In genomic region chr17:59684967-59685366, GRCh38 we compare ENCODE assay signal across 28 cellular contexts. TPM values are rescaled to one million over a fixed set of nuclear protein-coding genes. Genes with fewer than 3 reads are reported as not detected.
DNase-seq lines count a peak whose midpoint lies in the region; ATAC-seq, FAIRE-seq and TF ChIP-seq lines count a peak whose summit lies in the region.
"Had no signal": no experiment of that assay in that cellular context is flagged by ENCODE, and none has a peak within 500 bp of the region (broad histone marks: within the 10 kb centered on the region; RNA-seq: fewer than 3 reads in every experiment).

No MANE protein-coding gene starts in this region.

- TF ChIP-seq CTCF in A549 (IDR thresholded peaks at IDR 0.05) (no peak), K562 (IDR thresholded peaks at IDR 0.05 in 2 of 3, conservative IDR thresholded peaks at IDR 0.05 in 1 of 3; ENCODE audit: insufficient read depth in 2 of 3, low read depth in 1 of 3, low read length in 3 of 3) (no peak), progenitor cell of endocrine pancreas (IDR thresholded peaks at IDR 0.05; ENCODE audit: unreplicated experiment) (no peak)

- no peak for FAIRE-seq in A549 (lab: Jason Lieb, UNC)
- peak; percentile 89 for FAIRE-seq in K562 (lab: Jason Lieb, UNC)
- FAIRE-seq: GM12892 had no signal

- POLR2A ChIA-PET in activated CD4-positive, alpha-beta memory T cell treated with anti-CD3 and anti-CD28 coated beads for 36 hours (lab: Charles Lee) = no interaction called here
- POLR2A ChIA-PET in activated CD4-positive, alpha-beta memory T cell treated with anti-CD3 and anti-CD28 coated beads, Interleukin-2, amount 10 ng/mL, durations not matched to agents 7 days and 5 days (lab: Charles Lee) = interaction anchor here (1.1 kb wide), 1 partner anchor 10 kb away, joined by 3 read pairs; no protein-coding TSS in a partner anchor
- POLR2A ChIA-PET in A549 (lab: Yijun Ruan, JAX) = interaction anchor here (2.9 kb wide), 1 partner anchor 22 kb away, joined by 11 read pairs; the partner anchor contains the start of genes PTRH2 and VMP1
- POLR2A ChIA-PET in K562 (lab: Yijun Ruan, JAX) = interaction anchor here (0.6 to 4.6 kb wide), 10 partner anchors 9 to 1982 kb away, joined by 3 to 19 read pairs (median 5); partner anchors contain the start of genes CLTC, PTRH2 and VMP1

- no peaks in the 10 kb centered on the region for H3K27me3 Mint-ChIP-seq in activated CD4-positive, alpha-beta memory T cell treated with anti-CD3 and anti-CD28 coated beads for 36 hours
- H3K27me3 Mint-ChIP-seq in activated CD4-positive, alpha-beta memory T cell treated with anti-CD3 and anti-CD28 coated beads, Interleukin-2, amount 10 ng/mL, durations not matched to agents 7 days and 5 days = no peaks in the 10 kb centered on the region
- H3K27me3 Mint-ChIP-seq in T-helper 17 cell (no peaks in the 10 kb centered on the region), progenitor cell of endocrine pancreas (no peaks in the 10 kb centered on the region)
- H3K27me3 Mint-ChIP-seq: CD8-positive, alpha-beta memory T cell had no signal

- no peak for TF ChIP-seq EP300 in A549 (IDR thresholded peaks at IDR 0.05)
- peak; percentile 96 for TF ChIP-seq EP300 in K562 (IDR thresholded peaks at IDR 0.05; ENCODE audit: low read length)

- TF ChIP-seq RAD21 in A549 (conservative IDR thresholded peaks at IDR 0.05 in 1 of 2, IDR thresholded peaks at IDR 0.05 in 1 of 2) (no peak), K562 (CRISPR knock-in tag; conservative IDR thresholded peaks at IDR 0.05 in 1 of 2, IDR thresholded peaks at IDR 0.05 in 1 of 2) (no peak)

- H3K4me3 Mint-ChIP-seq in activated CD4-positive, alpha-beta memory T cell treated with anti-CD3 and anti-CD28 coated beads for 36 hours = no peak overlapping the region
- H3K4me3 Mint-ChIP-seq in activated CD4-positive, alpha-beta memory T cell treated with anti-CD3 and anti-CD28 coated beads, Interleukin-2, amount 10 ng/mL, durations not matched to agents 7 days and 5 days = no peak overlapping the region
- H3K4me3 Mint-ChIP-seq in T-helper 17 cell (no peak overlapping the region), progenitor cell of endocrine pancreas (ENCODE audit: low read depth) (no peak overlapping the region)
- H3K4me3 Mint-ChIP-seq: CD14-positive monocyte; CD8-positive, alpha-beta memory T cell had no signal

- CTCF ChIA-PET in activated CD4-positive, alpha-beta memory T cell treated with anti-CD3 and anti-CD28 coated beads for 36 hours (lab: Charles Lee) = no interaction called here
- CTCF ChIA-PET in activated CD4-positive, alpha-beta memory T cell treated with anti-CD3 and anti-CD28 coated beads, Interleukin-2, amount 10 ng/mL, durations not matched to agents 7 days and 5 days (lab: Charles Lee) = no interaction called here
- CTCF ChIA-PET in A549 (lab: Yijun Ruan, JAX) (interaction anchor here (1.3 to 1.5 kb wide), 3 partner anchors 14 to 28 kb away, joined by 3 to 5 read pairs (median 4); no protein-coding TSS in a partner anchor), K562 (lab: Yijun Ruan, JAX; ENCODE audit: low intra/inter-chr PET ratio) (no interaction called here)

- no TSS peak for BruUV-seq in K562 (replicated peaks; lab: Mats Ljungman, UMichigan)

- intact Hi-C loops in activated CD4-positive, alpha-beta memory T cell treated with anti-CD3 and anti-CD28 coated beads for 36 hours (cut with micrococcal nuclease) = no loop called here
- intact Hi-C loops in K562 (cut with micrococcal nuclease) = loop anchor here (2.0 kb wide), 1 partner anchor 22 kb away; the partner anchor contains the start of genes PTRH2 and VMP1

- H3K4me3 ChIP-seq in A549 (no peak overlapping the region), K562 (no peak overlapping the region)
- H3K4me3 ChIP-seq: PC-9, SJCRH30 had no signal

- peaks cover 54% of the 10 kb centered on the region for H3K36me3 Mint-ChIP-seq in activated CD4-positive, alpha-beta memory T cell treated with anti-CD3 and anti-CD28 coated beads for 36 hours
- H3K36me3 Mint-ChIP-seq in activated CD4-positive, alpha-beta memory T cell treated with anti-CD3 and anti-CD28 coated beads, Interleukin-2, amount 10 ng/mL, durations not matched to agents 7 days and 5 days (ENCODE audit: low read depth) = peaks cover 77% of the 10 kb centered on the region
- no peaks in the 10 kb centered on the region for H3K36me3 Mint-ChIP-seq in T-helper 17 cell (ENCODE audit: low read depth)
- H3K36me3 Mint-ChIP-seq in progenitor cell of endocrine pancreas (ENCODE audit: insufficient read depth) = peaks cover 24% of the 10 kb centered on the region

- H2AFZ ChIP-seq in K562 (ENCODE audit: low read depth, low read length) = no peak overlapping the region
- H2AFZ ChIP-seq: PC-9 had no signal

- no peak for DNase-seq in activated CD4-positive, alpha-beta memory T cell treated with anti-CD3 and anti-CD28 coated beads for 36 hours
- no peak for DNase-seq in activated CD4-positive, alpha-beta memory T cell treated with anti-CD3 and anti-CD28 coated beads, Interleukin-2, amount 10 ng/mL, durations not matched to agents 7 days and 5 days
- DNase-seq in A549 (ENCODE audit: low read depth in 1 of 2, low spot score in 1 of 2) (no peak), T-helper 17 cell (no peak), K562 (ENCODE audit: extremely low read depth in 1 of 4, low spot score in 3 of 4) (peak; percentile 45 to 89 (median 64)), progenitor cell of endocrine pancreas (ENCODE audit: low spot score, unreplicated experiment) (no peak)
- DNase-seq: ACHN; BE2C; Calu3; CD8-positive, alpha-beta memory T cell; DMS153; DND-41; KBM-7; NCI-H1105 treated with DMSO at 0.1 percent for 48 hours; NCI-H146; NCI-H1930; NCI-H2107; NCI-H446; NCI-H524 treated with DMSO at 0.1 percent for 48 hours; NCI-H774; PC-9; SJCRH30 had no signal

- no peaks in the 10 kb centered on the region for H3K9me1 ChIP-seq in K562 (ENCODE audit: control insufficient read depth, insufficient read depth, low read length)

- peaks cover 96% of the 10 kb centered on the region for H3K36me3 ChIP-seq in K562 (ENCODE audit: control insufficient read depth, insufficient read depth, low read length)

- whole genome bisulfite sequencing in A549 (ENCODE audit: missing lambda C conversion rate) = 94% methylated on average over 6 of the region's 6 CpGs
- WGBS in K562 (ENCODE audit: insufficient coverage, low coverage, missing lambda C conversion rate) = under 1% methylated on average over 6 of the region's 6 CpGs

- H4K20me1 ChIP-seq in K562 (replicated peaks; ENCODE audit: control insufficient read depth, insufficient read depth, low read length) = 0 out of 2 replicates have a peak, but pooled peaks cover 3% of the 10 kb centered on the region

- in situ Hi-C loops in K562 (cut with MboI) = no loop called here

- no peak for TF ChIP-seq POLR2A in A549 (IDR thresholded peaks at IDR 0.05; ENCODE audit: low read length)
- no peak for TF ChIP-seq POLR2A in K562 (conservative IDR thresholded peaks at IDR 0.05)

- no peak overlapping the region for H3K9ac ChIP-seq in K562 (ENCODE audit: insufficient read depth in 1 of 2, low read depth in 2 of 2, low read length in 2 of 2)

- no peaks in the 10 kb centered on the region for H3K9me3 Mint-ChIP-seq in activated CD4-positive, alpha-beta memory T cell treated with anti-CD3 and anti-CD28 coated beads for 36 hours
- H3K9me3 Mint-ChIP-seq in activated CD4-positive, alpha-beta memory T cell treated with anti-CD3 and anti-CD28 coated beads, Interleukin-2, amount 10 ng/mL, durations not matched to agents 7 days and 5 days = no peaks in the 10 kb centered on the region
- no peaks in the 10 kb centered on the region for H3K9me3 Mint-ChIP-seq in progenitor cell of endocrine pancreas (ENCODE audit: low read depth)
- H3K9me3 Mint-ChIP-seq: CD14-positive monocyte; CD8-positive, alpha-beta memory T cell had no signal

- no peak overlapping the region for H3K4me2 ChIP-seq in A549
- H3K4me2 ChIP-seq in K562 (ENCODE audit: insufficient read depth, low read length) = no peak overlapping the region
- H3K4me2 ChIP-seq: PC-9 had no signal

- H3K27ac ChIP-seq in A549 (no peak overlapping the region), K562 (ENCODE audit: extremely low read depth, low read depth, low read length) (peak overlapping the region; percentile 44; the same call in 1 of the 3 replicates)
- H3K27ac ChIP-seq: 22Rv1, PC-9, SJCRH30 had no signal

- H3K4me1 Mint-ChIP-seq in activated CD4-positive, alpha-beta memory T cell treated with anti-CD3 and anti-CD28 coated beads for 36 hours (ENCODE audit: low read depth) = peaks cover 11% of the 10 kb centered on the region
- H3K4me1 Mint-ChIP-seq in activated CD4-positive, alpha-beta memory T cell treated with anti-CD3 and anti-CD28 coated beads, Interleukin-2, amount 10 ng/mL, durations not matched to agents 7 days and 5 days = peaks cover 7% of the 10 kb centered on the region
- peaks cover 10% of the 10 kb centered on the region for H3K4me1 Mint-ChIP-seq in T-helper 17 cell
- no peaks in the 10 kb centered on the region for H3K4me1 Mint-ChIP-seq in progenitor cell of endocrine pancreas (ENCODE audit: low read depth)
- H3K4me1 Mint-ChIP-seq: CD14-positive monocyte had no signal

- no peak for ATAC-seq in A549
- ATAC-seq in T-helper 17 cell = no peak
- ATAC-seq in K562 = peak; percentile 94
- no peak for ATAC-seq in GM21529 (IDR thresholded peaks at IDR 0.05; ENCODE audit: unreplicated experiment)
- ATAC-seq in HG03039 (IDR thresholded peaks at IDR 0.05; ENCODE audit: unreplicated experiment) = no peak
- ATAC-seq: Right ventricle myocardium inferior had no signal

- H3K9me3 ChIP-seq in A549 = no peaks in the 10 kb centered on the region
- H3K9me3 ChIP-seq in T-helper 17 cell (ENCODE audit: control insufficient read depth, low read length, poor library complexity, severe bottlenecking) = no peaks in the 10 kb centered on the region
- H3K9me3 ChIP-seq in K562 (replicated peaks; ENCODE audit: control insufficient read depth, insufficient read depth, low read depth, low read length) = no peaks in the 10 kb centered on the region
- H3K9me3 ChIP-seq: BE2C, SJCRH30 had no signal

- peak overlapping the region; percentile 30 for H3K27ac Mint-ChIP-seq in activated CD4-positive, alpha-beta memory T cell treated with anti-CD3 and anti-CD28 coated beads for 36 hours
- no peak overlapping the region for H3K27ac Mint-ChIP-seq in activated CD4-positive, alpha-beta memory T cell treated with anti-CD3 and anti-CD28 coated beads, Interleukin-2, amount 10 ng/mL, durations not matched to agents 7 days and 5 days
- H3K27ac Mint-ChIP-seq in T-helper 17 cell = peak overlapping the region; percentile 59
- no peak overlapping the region for H3K27ac Mint-ChIP-seq in progenitor cell of endocrine pancreas

- H3K79me2 ChIP-seq in K562 (ENCODE audit: control insufficient read depth, insufficient read depth, low read length) = peaks cover 54% of the 10 kb centered on the region

- H3K27me3 ChIP-seq in K562 (ENCODE audit: control insufficient read depth in 2 of 2, insufficient read depth in 2 of 2, low read length in 2 of 2) = no peaks in the 10 kb centered on the region
- H3K27me3 ChIP-seq: BE2C, SJCRH30 had no signal

- H3K4me1 ChIP-seq in A549 (no peaks in the 10 kb centered on the region), K562 (replicated peaks in 1 of 2; ENCODE audit: control insufficient read depth in 2 of 2, insufficient read depth in 2 of 2, low read length in 2 of 2) (peaks cover 7 to 35% of the 10 kb centered on the region in 2 experiments; a peak in 4 of 5 replicates)
- H3K4me1 ChIP-seq: BE2C, SJCRH30 had no signal

RNA-seq across cellular contexts. Expression of gene PTRH2, which starts 22.3 kb away (rescaled TPM):
- 10 to 100 TPM; 35.9 TPM for total RNA-seq in activated CD4-positive, alpha-beta memory T cell treated with anti-CD3 and anti-CD28 coated beads for 36 hours
- total RNA-seq in activated CD4-positive, alpha-beta memory T cell treated with anti-CD3 and anti-CD28 coated beads, Interleukin-2, amount 10 ng/mL, durations not matched to agents 7 days and 5 days = 10 to 100 TPM; 22.8 to 23.3 TPM
- polyA plus RNA-seq in A549 (2011; rRNA removed) (169 and 171 TPM in 2 replicates), A549 (2017; fragmentation: RNase III; extraction: RNeasy Plus Mini Kit Qiagen cat#74134 plus additional on column Dnase treatment) (109 to 114 TPM (median 111 TPM) in 3 replicates), K562 (2011; rRNA removed) (119 and 170 TPM in 2 replicates), K562 (2014; fragmentation: Illumina TruSeq; extraction: Trizol) (110 and 128 TPM in 2 replicates), K562 (2014; fragmentation: Nextera tagmentation; extraction: Ambion mirVana) (100 to 1,000 TPM; 195 to 210 TPM), K562 (2014; rRNA removed) (126 and 138 TPM in 2 replicates)
- polyA plus RNA-seq in A549 (2012; cell fraction: cytosol; rRNA removed) = 94.6 and 108 TPM in 2 replicates
- 35.6 and 63.6 TPM in 2 replicates for polyA plus RNA-seq in A549 (2012; cell fraction: nucleus; rRNA removed)
- 53.6 and 71.5 TPM in 2 replicates for polyA minus RNA-seq in A549 (2011; rRNA and poly(A)+ RNA removed)
- total RNA-seq in T-helper 17 cell (1 to 10 TPM; 6.9 to 9.0 TPM), K562 (2014; rRNA removed) (81.0 and 92.0 TPM in 2 replicates), K562 (2014; rRNA removed; fragmentation: Illumina TruSeq; extraction: Trizol) (63.1 and 67.5 TPM in 2 replicates), K562 (2015; rRNA removed; fragmentation: Illumina TruSeq; extraction: Trizol) (50.0 and 57.3 TPM in 2 replicates), K562 (2021) (53.1 and 62.8 TPM in 2 replicates), progenitor cell of endocrine pancreas (19.2 and 23.8 TPM in 2 replicates)
- total RNA-seq in K562 (2011; cell fraction: chromatin; rRNA removed; ENCODE audit: low replicate concordance) = 97.2 and 167 TPM in 2 replicates
- 101 and 115 TPM in 2 replicates for total RNA-seq in K562 (2011; cell fraction: nucleolus; rRNA removed)
- 104 and 130 TPM in 2 replicates for total RNA-seq in K562 (2011; cell fraction: nucleoplasm; rRNA removed)
- 54.3 and 74.9 TPM in 2 replicates for polyA plus RNA-seq in K562 (2011; cell fraction: cytosol; rRNA removed)
- polyA plus RNA-seq in K562 (2011; cell fraction: nucleus; rRNA removed) = 54.9 and 70.7 TPM in 2 replicates
- 42.1 and 83.3 TPM in 2 replicates for polyA plus RNA-seq in K562 (2012)
- 100 and 107 TPM in 2 replicates for polyA minus RNA-seq in K562 (2011; rRNA and poly(A)+ RNA removed)
- polyA minus RNA-seq in K562 (2011; cell fraction: cytosol; rRNA and poly(A)+ RNA removed) = 16.6 and 22.3 TPM in 2 replicates
- polyA minus RNA-seq in K562 (2011; cell fraction: nucleus; rRNA and poly(A)+ RNA removed) = 18.0 and 34.2 TPM in 2 replicates

RNA-seq across cellular contexts. Expression of gene VMP1, which starts 22.5 kb away (rescaled TPM):
- total RNA-seq in activated CD4-positive, alpha-beta memory T cell treated with anti-CD3 and anti-CD28 coated beads for 36 hours = 100 to 1,000 TPM; 517 to 553 TPM
- total RNA-seq in activated CD4-positive, alpha-beta memory T cell treated with anti-CD3 and anti-CD28 coated beads, Interleukin-2, amount 10 ng/mL, durations not matched to agents 7 days and 5 days = 100 to 1,000 TPM; 398 to 408 TPM
- polyA plus RNA-seq in A549 (2011; rRNA removed) (638 and 726 TPM in 2 replicates), A549 (2017; fragmentation: RNase III; extraction: RNeasy Plus Mini Kit Qiagen cat#74134 plus additional on column Dnase treatment) (354 to 422 TPM (median 395 TPM) in 3 replicates), K562 (2011; rRNA removed) (231 and 304 TPM in 2 replicates), K562 (2014; fragmentation: Illumina TruSeq; extraction: Trizol) (124 and 146 TPM in 2 replicates), K562 (2014; fragmentation: Nextera tagmentation; extraction: Ambion mirVana) (100 to 1,000 TPM; 245 to 272 TPM), K562 (2014; rRNA removed) (143 and 148 TPM in 2 replicates)
- 95.8 and 122 TPM in 2 replicates for polyA plus RNA-seq in A549 (2012; cell fraction: cytosol; rRNA removed)
- 106 and 218 TPM in 2 replicates for polyA plus RNA-seq in A549 (2012; cell fraction: nucleus; rRNA removed)
- polyA minus RNA-seq in A549 (2011; rRNA and poly(A)+ RNA removed) = 969 and 1,130 TPM in 2 replicates
- total RNA-seq in T-helper 17 cell (100 to 1,000 TPM; 132 to 159 TPM), K562 (2014; rRNA removed) (92.1 and 123 TPM in 2 replicates), K562 (2014; rRNA removed; fragmentation: Illumina TruSeq; extraction: Trizol) (186 and 216 TPM in 2 replicates), K562 (2015; rRNA removed; fragmentation: Illumina TruSeq; extraction: Trizol) (127 and 135 TPM in 2 replicates), K562 (2021) (151 and 155 TPM in 2 replicates), progenitor cell of endocrine pancreas (162 and 177 TPM in 2 replicates)
- total RNA-seq in K562 (2011; cell fraction: chromatin; rRNA removed; ENCODE audit: low replicate concordance) = 449 and 662 TPM in 2 replicates
- 284 and 300 TPM in 2 replicates for total RNA-seq in K562 (2011; cell fraction: nucleolus; rRNA removed)
- total RNA-seq in K562 (2011; cell fraction: nucleoplasm; rRNA removed) = 571 and 861 TPM in 2 replicates
- 55.2 and 104 TPM in 2 replicates for polyA plus RNA-seq in K562 (2011; cell fraction: cytosol; rRNA removed)
- polyA plus RNA-seq in K562 (2011; cell fraction: nucleus; rRNA removed) = 330 and 339 TPM in 2 replicates
- 142 and 172 TPM in 2 replicates for polyA plus RNA-seq in K562 (2012)
- 271 and 285 TPM in 2 replicates for polyA minus RNA-seq in K562 (2011; rRNA and poly(A)+ RNA removed)
- 72.1 and 91.0 TPM in 2 replicates for polyA minus RNA-seq in K562 (2011; cell fraction: cytosol; rRNA and poly(A)+ RNA removed)
- polyA minus RNA-seq in K562 (2011; cell fraction: nucleus; rRNA and poly(A)+ RNA removed) = 205 and 259 TPM in 2 replicates

Comparison
In these comparisons a context has a peak if more than half of its experiments do, and no peak if none do; other contexts are left out.
1. H3K27ac Mint-ChIP-seq: peak in activated CD4-positive, alpha-beta memory T cell treated with anti-CD3 and anti-CD28 coated beads for 36 hours (single experiment) and T-helper 17 cell (single experiment); none in activated CD4-positive, alpha-beta memory T cell treated with anti-CD3 and anti-CD28 coated beads, Interleukin-2, amount 10 ng/mL, durations not matched to agents 7 days and 5 days (single experiment) and progenitor cell of endocrine pancreas (single experiment).
2. DNase-seq: peak in K562 (4 of 4); none in activated CD4-positive, alpha-beta memory T cell treated with anti-CD3 and anti-CD28 coated beads for 36 hours (single experiment), activated CD4-positive, alpha-beta memory T cell treated with anti-CD3 and anti-CD28 coated beads, Interleukin-2, amount 10 ng/mL, durations not matched to agents 7 days and 5 days (single experiment), A549 (0 of 2), T-helper 17 cell (0 of 3) and progenitor cell of endocrine pancreas (single experiment).